19 cellular contexts compared by ENCODE assay signal in the genomic region with DNA sequence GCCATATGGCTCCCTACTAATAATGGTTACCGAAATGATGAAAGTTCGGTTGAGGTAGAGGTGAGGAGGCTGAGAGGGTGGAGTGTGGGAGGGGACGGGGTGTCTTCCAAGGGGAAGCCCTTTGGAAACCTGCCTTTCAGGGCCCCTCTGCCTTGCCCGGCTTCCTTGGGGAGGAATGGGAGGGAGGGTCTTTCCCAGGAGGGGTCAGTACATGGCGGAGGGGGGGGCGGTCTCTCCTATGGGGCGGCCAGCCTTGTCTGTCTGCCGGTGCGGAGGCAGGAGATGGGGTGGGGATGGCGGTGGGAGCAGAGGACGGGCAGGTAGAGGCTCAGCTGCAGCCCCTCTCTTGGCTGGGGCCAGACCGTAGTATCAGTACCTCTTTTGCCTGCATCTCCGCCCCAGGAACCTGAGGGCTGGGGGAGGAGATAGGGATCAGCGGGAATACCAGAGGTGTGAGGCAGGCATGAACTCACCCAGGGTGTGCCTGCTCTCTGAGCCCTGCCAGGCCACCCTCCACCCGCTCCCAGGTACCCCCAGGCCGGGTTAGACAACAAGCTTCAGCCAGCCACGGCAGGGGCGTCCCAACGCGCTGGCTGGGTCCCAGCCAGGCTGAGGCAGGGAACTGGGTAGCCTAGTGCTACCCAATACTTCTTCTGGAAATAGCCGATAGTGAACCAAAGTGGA.
A peak's percentile ranks its signal among the peaks of the same experiment; 100 is the strongest.
DNase-seq lines count a peak whose midpoint lies in the region; ATAC-seq and TF ChIP-seq lines count a peak whose summit lies in the region.
"Had no signal": no experiment of that assay in that cellular context is flagged by ENCODE, and none has a peak within 500 bp of the region (broad histone marks: within the 10 kb centered on the region; RNA-seq: fewer than 3 reads in every experiment).

No MANE protein-coding gene starts in this region.

- POLR2A ChIA-PET in RWPE1 (lab: Yijun Ruan, JAX; ENCODE audit: low non-redundant PET), result no interaction called here
- POLR2A ChIA-PET in activated CD4-positive, alpha-beta memory T cell treated with anti-CD3 and anti-CD28 coated beads for 36 hours (lab: Charles Lee), result no interaction called here

- H3K27me3 Mint-ChIP-seq in activated CD4-positive, alpha-beta memory T cell treated with anti-CD3 and anti-CD28 coated beads for 36 hours, result peaks cover 1% of the 10 kb centered on the region

- no peaks in the 10 kb centered on the region for H3K9me3 Mint-ChIP-seq in activated CD4-positive, alpha-beta memory T cell treated with anti-CD3 and anti-CD28 coated beads for 36 hours

- H3K9me3 ChIP-seq in prostate gland, result no peaks in the 10 kb centered on the region
- H3K9me3 ChIP-seq: Caco-2 had no signal

- CTCF ChIA-PET in RWPE1 (lab: Yijun Ruan, JAX), result interaction anchor here (0.6 to 0.7 kb wide), 2 partner anchors 111 to 1963 kb away, joined by 3 to 4 read pairs; no protein-coding TSS in a partner anchor
- CTCF ChIA-PET in activated CD4-positive, alpha-beta memory T cell treated with anti-CD3 and anti-CD28 coated beads for 36 hours (lab: Charles Lee), result no interaction called here

- no peaks in the 10 kb centered on the region for H3K4me1 ChIP-seq in prostate gland (replicated peaks)
- H3K4me1 ChIP-seq: Caco-2 had no signal

- H3K4me3 ChIP-seq in skin epidermis (no peak overlapping the region), prostate gland (no peak overlapping the region)
- H3K4me3 ChIP-seq: GM12878 had no signal

- H3K4me3 Mint-ChIP-seq in activated CD4-positive, alpha-beta memory T cell treated with anti-CD3 and anti-CD28 coated beads for 36 hours, result no peak overlapping the region

- H3K27me3 ChIP-seq in prostate gland (replicated peaks; ENCODE audit: insufficient read depth), result peaks cover 3% of the 10 kb centered on the region

- no peak overlapping the region for H3K27ac Mint-ChIP-seq in activated CD4-positive, alpha-beta memory T cell treated with anti-CD3 and anti-CD28 coated beads for 36 hours

- peak overlapping the region; percentile 13; the same call in 1 of the 2 replicates for H3K27ac ChIP-seq in RWPE1
- H3K27ac ChIP-seq in skin epidermis, result peak overlapping the region in 16 of 21 experiments; percentile 22 to 84 (median 53)
- H3K27ac ChIP-seq in prostate gland, result no peak overlapping the region
- H3K27ac ChIP-seq: C4-2B, KMS-11 had no signal

- 68% methylated on average over 18 of the region's 21 CpGs for WGBS in prostate gland

- no peaks in the 10 kb centered on the region for H3K36me3 Mint-ChIP-seq in activated CD4-positive, alpha-beta memory T cell treated with anti-CD3 and anti-CD28 coated beads for 36 hours

- ATAC-seq in HG03520 (IDR thresholded peaks at IDR 0.05; ENCODE audit: unreplicated experiment), result no peak
- ATAC-seq: GM12878, HCT116, HepG2 had no signal

- intact Hi-C loops in activated CD4-positive, alpha-beta memory T cell treated with anti-CD3 and anti-CD28 coated beads for 36 hours (cut with micrococcal nuclease), result no loop called here
- intact Hi-C loops in prostate gland (cut with DNase I), result no loop called here

- DNase-seq in ELF-1 (ENCODE audit: low read depth, low spot score) (peak; percentile 40), RWPE1 (ENCODE audit: low spot score) (peak; percentile 87), islet precursor cell (peak; percentile 93), HT-29 (ENCODE audit: low spot score) (no peak), prostate gland (ENCODE audit: low spot score) (no peak)
- DNase-seq in activated CD4-positive, alpha-beta memory T cell treated with anti-CD3 and anti-CD28 coated beads for 36 hours, result no peak
- DNase-seq: Caco-2, MM.1S, NCI-H1105, NCI-H1694 treated with DMSO at 0.1 percent for 48 hours, NCI-H446, NCI-H748 treated with DMSO at 0.1 percent for 48 hours had no signal

- H3K36me3 ChIP-seq in prostate gland, result no peaks in the 10 kb centered on the region

- peaks cover 2% of the 10 kb centered on the region for H3K4me1 Mint-ChIP-seq in activated CD4-positive, alpha-beta memory T cell treated with anti-CD3 and anti-CD28 coated beads for 36 hours (ENCODE audit: low read depth)

- no peak for TF ChIP-seq CTCF in RWPE1 (conservative IDR thresholded peaks at IDR 0.05; ENCODE audit: low read depth)
- no peak for TF ChIP-seq CTCF in prostate gland (IDR thresholded peaks at IDR 0.05)

- no peak for TF ChIP-seq POLR2A in prostate gland (IDR thresholded peaks at IDR 0.05)

Comparison
In these comparisons a context has a peak if more than half of its experiments do, and no peak if none do; other contexts are left out.
1. DNase-seq: peak in ELF-1 (single experiment), RWPE1 (single experiment) and islet precursor cell (single experiment); none in HT-29 (single experiment), activated CD4-positive, alpha-beta memory T cell treated with anti-CD3 and anti-CD28 coated beads for 36 hours (single experiment) and prostate gland (single experiment).
2. H3K27ac ChIP-seq: peak in RWPE1 (single experiment) and skin epidermis (16 of 21); none in prostate gland (0 of 2).